Comparison of ENCODE assay signal across 13 cellular contexts in the genomic region with DNA sequence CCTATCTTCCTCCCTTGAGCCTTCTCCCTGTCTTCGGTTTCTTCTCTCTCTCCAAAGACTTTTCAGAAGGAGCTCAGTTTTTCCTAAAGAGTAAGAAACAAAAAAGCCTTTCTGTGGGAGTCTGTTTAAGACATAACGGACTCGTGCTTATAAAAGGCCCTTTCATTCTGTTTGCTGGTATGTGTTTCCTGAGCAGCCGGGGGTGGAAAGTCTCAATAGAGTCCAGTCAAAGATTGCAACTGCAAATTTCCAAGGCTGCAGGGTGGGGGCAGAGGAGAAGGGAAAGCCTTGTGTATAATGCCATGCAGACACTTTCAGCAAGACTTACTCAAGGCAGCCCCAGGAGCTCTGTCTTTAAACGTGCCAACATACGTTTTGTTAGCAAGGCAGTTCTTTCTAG.
DNase-seq lines count a peak whose midpoint lies in the region; ATAC-seq and TF ChIP-seq lines count a peak whose summit lies in the region.
"Had no signal": no experiment of that assay in that cellular context is flagged by ENCODE, and none has a peak within 500 bp of the region (broad histone marks: within the 10 kb centered on the region; RNA-seq: fewer than 3 reads in every experiment).

No MANE protein-coding gene starts in this region.

- H3K36me3 ChIP-seq in uterus (no peaks in the 10 kb centered on the region), vagina (no peaks in the 10 kb centered on the region), H7 (replicated peaks; ENCODE audit: control insufficient read depth, insufficient read depth, low read length) (no peaks in the 10 kb centered on the region)

- DNase-seq in Right ventricle myocardium inferior (ENCODE audit: missing footprints): no peak
- no peak for DNase-seq in cardiac septum (ENCODE audit: low spot score)
- peak; percentile 39 for DNase-seq in fibroblast of villous mesenchyme (ENCODE audit: low read depth)
- no peak for DNase-seq in naive thymus-derived CD8-positive, alpha-beta T cell
- DNase-seq in uterus: no peak
- DNase-seq in HuH-7.5 (ENCODE audit: low spot score): no peak
- DNase-seq in vagina (ENCODE audit: extremely low spot score in 2 of 2): no peak
- DNase-seq in H7: no peak
- DNase-seq: activated CD4-positive, alpha-beta T cell treated with anti-CD3 and anti-CD28 coated beads for 1 hour; activated gamma-delta T cell treated with Interleukin-2 at 50 U/mL for 16 hours; NCI-H524; psoas muscle; SHP77 had no signal

- no peaks in the 10 kb centered on the region for H3K9me3 Mint-ChIP-seq in naive thymus-derived CD8-positive, alpha-beta T cell

- TF ChIP-seq CTCF in fibroblast of villous mesenchyme (IDR thresholded peaks at IDR 0.05; ENCODE audit: insufficient read depth, low read depth, low read length) (no peak), uterus (IDR thresholded peaks at IDR 0.05) (no peak), vagina (IDR thresholded peaks at IDR 0.05) (no peak)

- H3K27me3 ChIP-seq in uterus: no peaks in the 10 kb centered on the region
- no peaks in the 10 kb centered on the region for H3K27me3 ChIP-seq in vagina
- no peaks in the 10 kb centered on the region for H3K27me3 ChIP-seq in H7 (ENCODE audit: control insufficient read depth, insufficient read depth, low read length)

- H3K9me3 ChIP-seq in uterus (no peaks in the 10 kb centered on the region), vagina (no peaks in the 10 kb centered on the region)
- H3K9me3 ChIP-seq: psoas muscle had no signal

- peak; percentile 83 for ATAC-seq in Right ventricle myocardium inferior
- ATAC-seq in naive thymus-derived CD8-positive, alpha-beta T cell: peak in 1 of 2 donors; percentile 24
- ATAC-seq: psoas muscle had no signal

- POLR2A ChIA-PET in naive thymus-derived CD8-positive, alpha-beta T cell (lab: Charles Lee): no interaction called here

- TF ChIP-seq POLR2A in uterus (IDR thresholded peaks at IDR 0.05): no peak
- no peak for TF ChIP-seq POLR2A in vagina (IDR thresholded peaks at IDR 0.05)

- intact Hi-C loops in Right ventricle myocardium inferior (cut with DNase I) (no loop called here), cardiac septum (cut with DNase I) (no loop called here), uterus (cut with DNase I; ENCODE audit: low total_unique reads) (no loop called here), vagina (cut with DNase I) (no loop called here)

- no peaks in the 10 kb centered on the region for H3K27me3 Mint-ChIP-seq in naive thymus-derived CD8-positive, alpha-beta T cell

- H3K36me3 Mint-ChIP-seq in naive thymus-derived CD8-positive, alpha-beta T cell: peaks cover 0 to 32% (median 17%) of the 10 kb centered on the region in 3 donors

- H3K27ac ChIP-seq in uterus (no peak overlapping the region), vagina (no peak overlapping the region)
- H3K27ac ChIP-seq: psoas muscle had no signal

- H3K4me1 ChIP-seq in uterus: no peaks in the 10 kb centered on the region
- peaks cover 4% of the 10 kb centered on the region for H3K4me1 ChIP-seq in vagina
- H3K4me1 ChIP-seq: psoas muscle had no signal

- H3K4me1 Mint-ChIP-seq in naive thymus-derived CD8-positive, alpha-beta T cell: peaks cover 27 to 73% (median 55%) of the 10 kb centered on the region in 4 donors

- H3K27ac Mint-ChIP-seq in naive thymus-derived CD8-positive, alpha-beta T cell: peak overlapping the region; percentile 24 to 84 (median 66)

- H3K4me3 Mint-ChIP-seq in naive thymus-derived CD8-positive, alpha-beta T cell: peak overlapping the region in 6 of 10 donors; percentile 7 to 52 (median 26)

- H3K4me3 ChIP-seq in fibroblast of villous mesenchyme (ENCODE audit: low read depth, low read length): no peak overlapping the region
- no peak overlapping the region for H3K4me3 ChIP-seq in uterus
- no peak overlapping the region for H3K4me3 ChIP-seq in vagina
- no peak overlapping the region for H3K4me3 ChIP-seq in H7 (ENCODE audit: insufficient read depth, low read depth, low read length)
- H3K4me3 ChIP-seq: psoas muscle had no signal
